ENCODE assay signal across 16 cellular contexts in genomic region chr1:206655471-206655882, GRCh38. TPM values are rescaled to one million over a fixed set of nuclear protein-coding genes. Genes with fewer than 3 reads are reported as not detected.
DNase-seq lines count a peak whose midpoint lies in the region; ATAC-seq and TF ChIP-seq lines count a peak whose summit lies in the region.
"Had no signal": no experiment of that assay in that cellular context is flagged by ENCODE, and none has a peak within 500 bp of the region (broad histone marks: within the 10 kb centered on the region; RNA-seq: fewer than 3 reads in every experiment).

No MANE protein-coding gene starts in this region.

- H3K27ac ChIP-seq in left ventricle myocardium inferior (replicated peaks) = peak overlapping the region; percentile 78
- peak overlapping the region in 2 of 3 donors; percentile 32 to 38 for H3K27ac ChIP-seq in thyroid gland
- H3K27ac ChIP-seq in PC-3 (ENCODE audit: low read length) = no peak overlapping the region
- H3K27ac ChIP-seq: colonic mucosa, Peyer's patch had no signal

- H3K4me1 ChIP-seq in left ventricle myocardium inferior (peaks cover 97% of the 10 kb centered on the region), thyroid gland (peaks cover 13 to 15% of the 10 kb centered on the region in 2 donors), PC-3 (ENCODE audit: insufficient read depth, low read length) (0 out of 2 replicates have a peak, but pooled peaks cover 3% of the 10 kb centered on the region), mucosa of descending colon (ENCODE audit: low read depth) (peaks cover 8% of the 10 kb centered on the region)
- H3K4me1 ChIP-seq: colonic mucosa had no signal

- no peaks in the 10 kb centered on the region for H3K9me2 ChIP-seq in PC-3 (replicated peaks; ENCODE audit: low read length)

- H3K27me3 ChIP-seq in left ventricle myocardium inferior (ENCODE audit: low read depth) = no peaks in the 10 kb centered on the region
- H3K27me3 ChIP-seq in thyroid gland = no peaks in the 10 kb centered on the region
- no peaks in the 10 kb centered on the region for H3K27me3 ChIP-seq in PC-3 (ENCODE audit: low read length)
- H3K27me3 ChIP-seq: colonic mucosa, MG63, Peyer's patch had no signal

- H2AFZ ChIP-seq in PC-3 (ENCODE audit: low read length) = no peak overlapping the region

- H3K4me3 ChIP-seq in left ventricle myocardium inferior (no peak overlapping the region), thyroid gland (replicated peaks in 1 of 3) (no peak overlapping the region), PC-3 (ENCODE audit: low read length) (no peak overlapping the region), mucosa of descending colon (no peak overlapping the region)
- H3K4me3 ChIP-seq: colonic mucosa, MG63, Peyer's patch had no signal

- DNase-seq in Right ventricle myocardium superior = peak; percentile 53
- no peak for DNase-seq in left cardiac atrium
- peak; percentile 8 for DNase-seq in NCI-H2171 (lab: John Stamatoyannopoulos, UW)
- DNase-seq in left ventricle myocardium inferior = peak; percentile 45
- DNase-seq in thyroid gland = peak; percentile 61 to 74
- no peak for DNase-seq in PC-3
- DNase-seq in mucosa of descending colon = no peak
- DNase-seq in epidermal melanocyte (ENCODE audit: insufficient read length, low spot score) = no peak
- DNase-seq: colonic mucosa; H9; head of caudate nucleus; kidney glomerular epithelial cell; MG63; Peyer's patch; stimulated activated naive CD4-positive, alpha-beta T cell treated with Interleukin-2 at 50 U/mL for 16 hours had no signal

- no peak for TF ChIP-seq CTCF in left ventricle myocardium inferior (IDR thresholded peaks at IDR 0.05; ENCODE audit: borderline replicate concordance)
- TF ChIP-seq CTCF in thyroid gland (IDR thresholded peaks at IDR 0.05) = no peak
- TF ChIP-seq CTCF in PC-3 (conservative IDR thresholded peaks at IDR 0.05; ENCODE audit: low read depth, low read length) = no peak
- TF ChIP-seq CTCF in mucosa of descending colon (IDR thresholded peaks at IDR 0.05) = no peak

- WGBS in thyroid gland, 2 donors = 30 to 55% methylated on average over 4 of the region's 4 CpGs

- no peaks in the 10 kb centered on the region for H3K36me3 ChIP-seq in left ventricle myocardium inferior
- no peaks in the 10 kb centered on the region for H3K36me3 ChIP-seq in thyroid gland
- H3K36me3 ChIP-seq in PC-3 (ENCODE audit: low read depth, low read length) = no peaks in the 10 kb centered on the region
- no peaks in the 10 kb centered on the region for H3K36me3 ChIP-seq in mucosa of descending colon (ENCODE audit: low read depth)
- H3K36me3 ChIP-seq: colonic mucosa, Peyer's patch had no signal

- H3F3A ChIP-seq in PC-3 (ENCODE audit: low read length, unreplicated experiment) = no peaks in the 10 kb centered on the region

- POLR2A ChIA-PET in PC-3 (lab: Charles Lee; ENCODE audit: unreplicated experiment) = no interaction called here

- no peaks in the 10 kb centered on the region for H4K20me1 ChIP-seq in PC-3 (ENCODE audit: low read length)

- BruUV-seq in PC-3 (replicated peaks; lab: Mats Ljungman, UMichigan) = no TSS peak

- no peak overlapping the region for H3K4me2 ChIP-seq in PC-3 (ENCODE audit: low read length)

- H3K9me3 ChIP-seq in left ventricle myocardium inferior (replicated peaks) = no peaks in the 10 kb centered on the region
- H3K9me3 ChIP-seq in thyroid gland = no peaks in the 10 kb centered on the region
- H3K9me3 ChIP-seq in PC-3 (ENCODE audit: low read length) = no peaks in the 10 kb centered on the region
- H3K9me3 ChIP-seq in mucosa of descending colon = no peaks in the 10 kb centered on the region
- H3K9me3 ChIP-seq: colonic mucosa, MG63, Peyer's patch had no signal

- no peak overlapping the region for H3K9ac ChIP-seq in PC-3 (ENCODE audit: low read length)

- CTCF ChIA-PET in PC-3 (lab: Charles Lee) = interaction anchor here (0.8 to 1.3 kb wide), 2 partner anchors 8 to 17 kb away, joined by 3 to 10 read pairs; no protein-coding TSS in a partner anchor

- TF ChIP-seq POLR2A in thyroid gland (IDR thresholded peaks at IDR 0.05) = no peak

- H3K79me2 ChIP-seq in PC-3 (ENCODE audit: low read length) = no peaks in the 10 kb centered on the region

- ATAC-seq in Right ventricle myocardium superior (ENCODE audit: poor library complexity) (peak; percentile 15), left cardiac atrium (no peak), PC-3 (no peak), mucosa of descending colon (no peak)
- ATAC-seq: esophagus mucosa had no signal

- intact Hi-C loops in Right ventricle myocardium superior (cut with DNase I) = loop anchor here (5.0 kb wide), 1 partner anchor 37 kb away; no protein-coding TSS in a partner anchor
- intact Hi-C loops in left cardiac atrium (cut with DNase I) = loop anchor here (5.0 to 10.0 kb wide), 2 partner anchors 37 to 69 kb away; no protein-coding TSS in a partner anchor
- intact Hi-C loops in left ventricle myocardium inferior (cut with micrococcal nuclease) = no loop called here
- intact Hi-C loops in thyroid gland (cut with DNase I) = no loop called here
- intact Hi-C loops in PC-3 (cut with micrococcal nuclease) = no loop called here
- intact Hi-C loops in mucosa of descending colon (cut with DNase I, micrococcal nuclease) = no loop called here

RNA-seq across cellular contexts. Expression of gene DYRK3, which starts 20.1 kb away (rescaled TPM):
- total RNA-seq in Right ventricle myocardium superior = 23.6 TPM
- total RNA-seq in left cardiac atrium = 10 to 100 TPM; 12.4 to 18.7 TPM
- total RNA-seq in left ventricle myocardium inferior = 26.6 TPM
- total RNA-seq in thyroid gland = 10 to 100 TPM; 14.5 to 21.2 (median 15.9) TPM
- 12.1 and 14.1 TPM in 2 replicates for total RNA-seq in PC-3 (2014; rRNA removed)
- total RNA-seq in mucosa of descending colon = 1 to 10 TPM in 2 of 3 donors, under 1 TPM in 1; 0.61 to 4.7 (median 1.4) TPM

RNA-seq across cellular contexts. Expression of gene MAPKAPK2, which starts 29.2 kb away (rescaled TPM):
- total RNA-seq in Right ventricle myocardium superior (200 TPM), left cardiac atrium (100 to 1,000 TPM; 154 to 219 TPM), left ventricle myocardium inferior (215 TPM), thyroid gland (10 to 100 TPM; 48.5 to 64.0 (median 59.9) TPM), PC-3 (2014; rRNA removed) (98.5 and 133 TPM in 2 replicates), mucosa of descending colon (10 to 100 TPM; 68.4 to 75.2 (median 72.1) TPM)

RNA-seq across cellular contexts. Expression of gene EIF2D, which starts 43.2 kb away (rescaled TPM):
- total RNA-seq in Right ventricle myocardium superior (24.9 TPM), left cardiac atrium (10 to 100 TPM; 22.9 to 27.8 TPM), left ventricle myocardium inferior (29.2 TPM), thyroid gland (10 to 100 TPM; 52.9 to 62.1 (median 57.0) TPM), PC-3 (2014; rRNA removed) (107 and 110 TPM in 2 replicates), mucosa of descending colon (10 to 100 TPM; 36.8 to 47.8 (median 43.9) TPM)

Comparison
In these comparisons a context has a peak if more than half of its experiments do, and no peak if none do; other contexts are left out.
1. DNase-seq: peak in Right ventricle myocardium superior (single experiment), NCI-H2171 (single experiment), left ventricle myocardium inferior (single experiment) and thyroid gland (2 of 2); none in left cardiac atrium (single experiment), PC-3 (single experiment), mucosa of descending colon (0 of 3) and epidermal melanocyte (single experiment).
2. intact Hi-C loops: an anchor here in Right ventricle myocardium superior (5.0 kb wide) and left cardiac atrium (5.0 to 10.0 kb wide); none called in left ventricle myocardium inferior, thyroid gland, PC-3 and mucosa of descending colon.